13 cellular contexts compared by ENCODE assay signal in the genomic region with DNA sequence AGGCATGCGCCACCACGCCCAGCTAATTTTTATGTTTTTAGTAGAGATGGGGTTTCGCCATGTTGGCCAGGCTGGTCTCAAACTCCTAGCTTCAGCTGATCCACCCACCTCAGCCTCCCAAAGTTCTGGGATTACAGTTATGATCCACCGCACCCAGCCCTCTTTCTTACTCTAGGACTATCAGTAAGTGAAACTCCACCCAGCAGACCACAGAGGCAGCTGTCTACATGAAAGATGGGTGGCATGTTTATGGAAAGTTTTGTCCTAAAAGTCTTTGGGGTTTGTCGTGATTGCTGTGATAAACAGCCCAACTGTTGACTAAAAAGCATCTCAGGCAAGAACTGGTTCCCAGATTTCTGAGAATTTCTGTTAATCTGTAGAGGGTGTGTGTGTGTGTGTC. TPM values are rescaled to one million over a fixed set of nuclear protein-coding genes. Genes with fewer than 3 reads are reported as not detected.
DNase-seq lines count a peak whose midpoint lies in the region; ATAC-seq and TF ChIP-seq lines count a peak whose summit lies in the region.
"Had no signal": no experiment of that assay in that cellular context is flagged by ENCODE, and none has a peak within 500 bp of the region (broad histone marks: within the 10 kb centered on the region; RNA-seq: fewer than 3 reads in every experiment).

No MANE protein-coding gene starts in this region.

- no peaks in the 10 kb centered on the region for H4K20me1 ChIP-seq in mammary epithelial cell (ENCODE audit: insufficient read depth, low read length)

- H3K27ac ChIP-seq in breast epithelium = peak overlapping the region; percentile 80 to 92
- H3K27ac ChIP-seq in mammary epithelial cell (ENCODE audit: insufficient read depth, low read depth, low read length) = no peak overlapping the region
- H3K27ac ChIP-seq in tibial artery = peak overlapping the region; percentile 74 to 75
- no peak overlapping the region for H3K27ac ChIP-seq in endodermal cell (ENCODE audit: low read depth, low read length)

- H3K9me3 ChIP-seq in breast epithelium = no peaks in the 10 kb centered on the region
- no peaks in the 10 kb centered on the region for H3K9me3 ChIP-seq in mammary epithelial cell (replicated peaks; ENCODE audit: insufficient read depth, low read length)
- H3K9me3 ChIP-seq in tibial artery = no peaks in the 10 kb centered on the region
- H3K9me3 ChIP-seq in endodermal cell (ENCODE audit: control insufficient read depth, low read length) = no peaks in the 10 kb centered on the region

- intact Hi-C loops in breast epithelium (cut with DNase I; ENCODE audit: low total_unique reads) (no loop called here), mammary epithelial cell (cut with micrococcal nuclease) (loop anchor here (2.0 kb wide), 1 partner anchor 15 kb away; the partner anchor contains the start of gene UBA3), tibial artery (cut with DNase I; ENCODE audit: low total_unique reads) (no loop called here)

- peaks cover 81% of the 10 kb centered on the region for H3K79me2 ChIP-seq in mammary epithelial cell (ENCODE audit: insufficient read depth, low read length)

- H3K9ac ChIP-seq in mammary epithelial cell (ENCODE audit: insufficient read depth, low read length) (no peak overlapping the region), endodermal cell (ENCODE audit: extremely low read depth, low read length, poor library complexity, severe bottlenecking) (no peak overlapping the region)
- H3K9ac ChIP-seq: GM23248 had no signal

- dilution Hi-C loops in mammary epithelial cell (cut with HindIII; ENCODE audit: low sequenced_read_pairs) = no loop called here

- H3K27me3 ChIP-seq in breast epithelium (no peaks in the 10 kb centered on the region), mammary epithelial cell (ENCODE audit: insufficient read depth, low read length) (no peaks in the 10 kb centered on the region), tibial artery (no peaks in the 10 kb centered on the region), endodermal cell (ENCODE audit: control insufficient read depth, insufficient read depth, low read length, poor library complexity, severe bottlenecking) (no peaks in the 10 kb centered on the region)

- H3K36me3 Mint-ChIP-seq in activated T-cell treated with anti-CD3 and anti-CD28 coated beads, Interleukin-2, amount 50 U/mL, for 72 hours (ENCODE audit: insufficient read depth in 2 of 2) = peaks cover 11 to 42% of the 10 kb centered on the region in 2 donors
- H3K36me3 Mint-ChIP-seq in mesothelial cell of epicardium (peaks cover 10% of the 10 kb centered on the region), endodermal cell (ENCODE audit: low read depth) (peaks cover 3% of the 10 kb centered on the region)

- H3K4me2 ChIP-seq in mammary epithelial cell (ENCODE audit: insufficient read depth, low read depth, low read length) = no peak overlapping the region

- ATAC-seq in activated T-cell treated with anti-CD3 and anti-CD28 coated beads, Interleukin-2, amount 50 U/mL, for 72 hours (replicated peaks in 1 of 2) = peak; percentile 31 to 37
- no peak for ATAC-seq in GM19397 (IDR thresholded peaks at IDR 0.05; ENCODE audit: unreplicated experiment)

- no TSS peak for BruUV-seq in mammary epithelial cell (replicated peaks; lab: Mats Ljungman, UMichigan)

- H3K4me1 ChIP-seq in breast epithelium = peaks cover 4 to 42% of the 10 kb centered on the region in 2 donors
- H3K4me1 ChIP-seq in mammary epithelial cell (ENCODE audit: insufficient read depth, low read length) = peaks cover 51% of the 10 kb centered on the region
- H3K4me1 ChIP-seq in tibial artery = peaks cover 0 to 98% (median 67%) of the 10 kb centered on the region in 4 donors
- H3K4me1 ChIP-seq in endodermal cell (ENCODE audit: control insufficient read depth, insufficient read depth, low read length) = no peaks in the 10 kb centered on the region

- peak overlapping the region; percentile 98 for H3K27ac Mint-ChIP-seq in activated T-cell treated with anti-CD3 and anti-CD28 coated beads, Interleukin-2, amount 50 U/mL, for 72 hours
- H3K27ac Mint-ChIP-seq in mesothelial cell of epicardium = peak overlapping the region; percentile 70
- no peak overlapping the region for H3K27ac Mint-ChIP-seq in endodermal cell

- TF ChIP-seq POLR2A in breast epithelium (IDR thresholded peaks at IDR 0.05) = no peak

- H2AFZ ChIP-seq in mammary epithelial cell (ENCODE audit: low read depth, low read length) = no peak overlapping the region
- H2AFZ ChIP-seq: GM23248 had no signal

- 94% methylated on average over 4 of the region's 5 CpGs for WGBS in mammary epithelial cell (ENCODE audit: low coverage, missing lambda C conversion rate)
- WGBS in endodermal cell (ENCODE audit: insufficient coverage in 1 of 2, insufficient read length in 1 of 2), 2 experiments = 73 to 96% methylated on average over 2 to 5 of the region's 5 CpGs

- H3K4me3 ChIP-seq in breast epithelium (no peak overlapping the region), mammary epithelial cell (replicated peaks in 1 of 3; ENCODE audit: insufficient read depth in 1 of 3, low read depth in 2 of 3, low read length in 3 of 3) (no peak overlapping the region), tibial artery (no peak overlapping the region), endodermal cell (ENCODE audit: low read length) (no peak overlapping the region)
- H3K4me3 ChIP-seq: GM23248 had no signal

- no peaks in the 10 kb centered on the region for H3K36me3 ChIP-seq in breast epithelium
- H3K36me3 ChIP-seq in mammary epithelial cell (ENCODE audit: insufficient read depth, low read length) = peaks cover 2% of the 10 kb centered on the region
- no peaks in the 10 kb centered on the region for H3K36me3 ChIP-seq in tibial artery
- no peaks in the 10 kb centered on the region for H3K36me3 ChIP-seq in endodermal cell (ENCODE audit: control insufficient read depth, insufficient read depth, low read length)

- TF ChIP-seq CTCF in breast epithelium (IDR thresholded peaks at IDR 0.05) (no peak), mammary epithelial cell (conservative IDR thresholded peaks at IDR 0.05 in 1 of 2, IDR thresholded peaks at IDR 0.05 in 1 of 2; ENCODE audit: extremely low read depth in 1 of 2, insufficient read depth in 1 of 2, low read depth in 1 of 2, low read length in 2 of 2) (no peak), mesothelial cell of epicardium (IDR thresholded peaks at IDR 0.05; ENCODE audit: unreplicated experiment) (no peak), tibial artery (IDR thresholded peaks at IDR 0.05) (no peak), endodermal cell (conservative IDR thresholded peaks at IDR 0.05) (no peak)

- peaks cover 0 to 1% of the 10 kb centered on the region in 2 donors for H3K9me3 Mint-ChIP-seq in activated T-cell treated with anti-CD3 and anti-CD28 coated beads, Interleukin-2, amount 50 U/mL, for 72 hours
- no peaks in the 10 kb centered on the region for H3K9me3 Mint-ChIP-seq in mesothelial cell of epicardium
- no peaks in the 10 kb centered on the region for H3K9me3 Mint-ChIP-seq in endodermal cell

- no peaks in the 10 kb centered on the region for H3K27me3 Mint-ChIP-seq in activated T-cell treated with anti-CD3 and anti-CD28 coated beads, Interleukin-2, amount 50 U/mL, for 72 hours (ENCODE audit: low read depth)
- no peaks in the 10 kb centered on the region for H3K27me3 Mint-ChIP-seq in mesothelial cell of epicardium (ENCODE audit: low read depth)
- no peaks in the 10 kb centered on the region for H3K27me3 Mint-ChIP-seq in endodermal cell (ENCODE audit: insufficient read depth)

- peak overlapping the region; percentile 79 to 86 for H3K4me3 Mint-ChIP-seq in activated T-cell treated with anti-CD3 and anti-CD28 coated beads, Interleukin-2, amount 50 U/mL, for 72 hours
- H3K4me3 Mint-ChIP-seq in mesothelial cell of epicardium = no peak overlapping the region
- no peak overlapping the region for H3K4me3 Mint-ChIP-seq in endodermal cell

- peaks cover 91% of the 10 kb centered on the region for H3K4me1 Mint-ChIP-seq in activated T-cell treated with anti-CD3 and anti-CD28 coated beads, Interleukin-2, amount 50 U/mL, for 72 hours (ENCODE audit: low read depth)
- H3K4me1 Mint-ChIP-seq in mesothelial cell of epicardium (peaks cover 16% of the 10 kb centered on the region), endodermal cell (peaks cover 5% of the 10 kb centered on the region)

- in situ Hi-C loops in mammary epithelial cell (cut with MboI; ENCODE audit: low sequenced_read_pairs in 2 of 2) = no loop called here

- CTCF ChIA-PET in mammary epithelial cell (lab: Charles Lee; ENCODE audit: low non-redundant PET) = no interaction called here

- DNase-seq in breast epithelium (ENCODE audit: low spot score in 2 of 2) (no peak), mammary epithelial cell (no peak), mesothelial cell of epicardium (ENCODE audit: low spot score in 2 of 2, unreplicated experiment in 2 of 2) (no peak), tibial artery (no peak), HuH-7 (ENCODE audit: low spot score) (no peak), endodermal cell (no peak)
- DNase-seq in activated T-cell treated with anti-CD3 and anti-CD28 coated beads, Interleukin-2, amount 50 U/mL, for 72 hours = peak in 1 of 2 donors; percentile 23
- DNase-seq: GM23248, hypothalamus, NCI-H524, nucleus accumbens had no signal

RNA-seq across cellular contexts. Expression of gene ARL6IP5, which starts 10.9 kb away (rescaled TPM):
- 100 to 1,000 TPM; 123 to 210 (median 174) TPM for total RNA-seq in breast epithelium
- total RNA-seq in mammary epithelial cell = 100 to 1,000 TPM in 1 of 2 donors, 10 to 100 TPM in 1; 74.7 to 116 TPM
- polyA plus RNA-seq in mammary epithelial cell = 77.6 TPM
- polyA minus RNA-seq in mammary epithelial cell = 96.9 TPM
- total RNA-seq in activated T-cell treated with anti-CD3 and anti-CD28 coated beads, Interleukin-2, amount 50 U/mL, for 72 hours = 100 to 1,000 TPM in 1 of 2 donors, 10 to 100 TPM in 1; 93.1 to 106 TPM
- 45.6 to 48.9 TPM (median 46.5 TPM) in 3 replicates for total RNA-seq in mesothelial cell of epicardium
- 10 to 100 TPM; 20.6 to 28.7 TPM for total RNA-seq in endodermal cell
- 90.1 TPM for polyA plus RNA-seq in endodermal cell (2013, experiment 1 of 2)
- 87.1 TPM for polyA plus RNA-seq in endodermal cell (2013, experiment 2 of 2)

RNA-seq across cellular contexts. Expression of gene UBA3, which starts 15.5 kb away (rescaled TPM):
- total RNA-seq in breast epithelium = 10 to 100 TPM; 49.4 to 88.4 (median 69.2) TPM
- 10 to 100 TPM; 70.0 to 76.1 TPM for total RNA-seq in mammary epithelial cell
- polyA plus RNA-seq in mammary epithelial cell = 47.7 TPM
- polyA minus RNA-seq in mammary epithelial cell = 44.1 TPM
- 10 to 100 TPM; 81.5 to 95.3 TPM for total RNA-seq in activated T-cell treated with anti-CD3 and anti-CD28 coated beads, Interleukin-2, amount 50 U/mL, for 72 hours
- total RNA-seq in mesothelial cell of epicardium = 62.1 to 70.8 TPM (median 67.7 TPM) in 3 replicates
- 10 to 100 TPM; 74.6 to 76.6 TPM for total RNA-seq in endodermal cell
- 68.2 TPM for polyA plus RNA-seq in endodermal cell (2013, experiment 1 of 2)
- polyA plus RNA-seq in endodermal cell (2013, experiment 2 of 2) = 70.3 TPM

RNA-seq across cellular contexts. Expression of gene LMOD3, which starts 26.8 kb away (rescaled TPM):
- total RNA-seq in breast epithelium (not detected), mammary epithelial cell (not detected), mesothelial cell of epicardium (not detected in 3 replicates), endodermal cell (not detected)
- not detected for polyA plus RNA-seq in mammary epithelial cell
- not detected for polyA minus RNA-seq in mammary epithelial cell
- not detected for total RNA-seq in activated T-cell treated with anti-CD3 and anti-CD28 coated beads, Interleukin-2, amount 50 U/mL, for 72 hours
- polyA plus RNA-seq in endodermal cell (2013, experiment 1 of 2) = not detected
- not detected for polyA plus RNA-seq in endodermal cell (2013, experiment 2 of 2)
- total RNA-seq: bronchial epithelial cell, GM23248 had no signal
- polyA plus RNA-seq: GM23248 had no signal

RNA-seq across cellular contexts. Expression of gene TMF1, which starts 43.5 kb away (rescaled TPM):
- total RNA-seq in breast epithelium (10 to 100 TPM; 33.4 to 61.5 (median 50.1) TPM), mammary epithelial cell (10 to 100 TPM; 35.4 to 46.3 TPM), mesothelial cell of epicardium (39.4 to 41.3 TPM (median 39.4 TPM) in 3 replicates), endodermal cell (10 to 100 TPM; 25.6 to 31.3 TPM)
- polyA plus RNA-seq in mammary epithelial cell = 11.9 TPM
- polyA minus RNA-seq in mammary epithelial cell = 12.4 TPM
- total RNA-seq in activated T-cell treated with anti-CD3 and anti-CD28 coated beads, Interleukin-2, amount 50 U/mL, for 72 hours = 10 to 100 TPM; 32.2 to 41.9 TPM
- 23.4 TPM for polyA plus RNA-seq in endodermal cell (2013, experiment 1 of 2)
- polyA plus RNA-seq in endodermal cell (2013, experiment 2 of 2) = 22.3 TPM

Comparison
In these comparisons a context has a peak if more than half of its experiments do, and no peak if none do; other contexts are left out.
1. H3K27ac ChIP-seq: peak in breast epithelium (2 of 2) and tibial artery (2 of 2); none in mammary epithelial cell (single experiment) and endodermal cell (single experiment).
2. H3K4me3 Mint-ChIP-seq: peak in activated T-cell treated with anti-CD3 and anti-CD28 coated beads, Interleukin-2, amount 50 U/mL, for 72 hours (2 of 2); none in mesothelial cell of epicardium (single experiment) and endodermal cell (single experiment).